Comparison of ENCODE assay signal across 15 cellular contexts in genomic region chr3:141469712-141470111, GRCh38. TPM values are rescaled to one million over a fixed set of nuclear protein-coding genes. Genes with fewer than 3 reads are reported as not detected.
A peak's percentile ranks its signal among the peaks of the same experiment; 100 is the strongest.
DNase-seq lines count a peak whose midpoint lies in the region; ATAC-seq and TF ChIP-seq lines count a peak whose summit lies in the region.
"Had no signal": no experiment of that assay in that cellular context is flagged by ENCODE, and none has a peak within 500 bp of the region (broad histone marks: within the 10 kb centered on the region; RNA-seq: fewer than 3 reads in every experiment).

No MANE protein-coding gene starts in this region.

- H3K27me3 ChIP-seq in IMR-90 (ENCODE audit: control insufficient read depth, insufficient read depth, low read length) (no peaks in the 10 kb centered on the region), mesenchymal stem cell (ENCODE audit: control insufficient read depth in 1 of 2, insufficient read depth in 1 of 2, low read length in 2 of 2) (no peaks in the 10 kb centered on the region)
- H3K27me3 ChIP-seq: BLaER1 treated with 17β-estradiol and CSF1 and Interleukin-3, amounts not matched to agents 10 nM and 100 nM had no signal

- no peak overlapping the region for H2AK9ac ChIP-seq in IMR-90 (replicated peaks; ENCODE audit: low read depth, low read length, poor library complexity)

- TF ChIP-seq POLR2A in IMR-90 (IDR thresholded peaks at IDR 0.05; ENCODE audit: low read depth, low read length), result no peak

- H3K27ac ChIP-seq in IMR-90 (ENCODE audit: insufficient read depth, low read length) (no peak overlapping the region), mesenchymal stem cell (ENCODE audit: low read length, poor library complexity, severe bottlenecking) (no peak overlapping the region)
- H3K27ac ChIP-seq: BLaER1 treated with 17β-estradiol and CSF1 and Interleukin-3, amounts not matched to agents 10 nM and 100 nM had no signal

- TF ChIP-seq CTCF in IMR-90 (conservative IDR thresholded peaks at IDR 0.05; ENCODE audit: low read depth, low read length), result no peak

- peaks cover 3% of the 10 kb centered on the region; the same call in 1 of the 2 replicates for H3K4me1 ChIP-seq in IMR-90 (ENCODE audit: control insufficient read depth, insufficient read depth, low read length)
- H3K4me1 ChIP-seq in mesenchymal stem cell (ENCODE audit: control insufficient read depth, insufficient read depth, low read depth, low read length), result no peaks in the 10 kb centered on the region

- H3K36me3 Mint-ChIP-seq in T-helper 2 cell treated with Interferon-gamma antibody and Interleukin-4, amounts not matched to agents 5 μg/mL and 100 μg/mL, for 36 hours (ENCODE audit: low read depth), result no peaks in the 10 kb centered on the region
- H3K36me3 Mint-ChIP-seq: CD4-positive, CD25-positive, alpha-beta regulatory T cell had no signal

- H2AK5ac ChIP-seq in IMR-90 (ENCODE audit: low read depth, low read length), result no peak overlapping the region
- no peak overlapping the region for H2AK5ac ChIP-seq in mesenchymal stem cell (ENCODE audit: low read length, severe bottlenecking)

- no peaks in the 10 kb centered on the region for H3K36me3 ChIP-seq in IMR-90 (ENCODE audit: control insufficient read depth, insufficient read depth, low read length)
- H3K36me3 ChIP-seq in mesenchymal stem cell (ENCODE audit: control insufficient read depth in 1 of 2, insufficient read depth in 2 of 2, low read depth in 1 of 2, low read length in 2 of 2), result no peaks in the 10 kb centered on the region
- H3K36me3 ChIP-seq: HAP-1 had no signal

- no peak overlapping the region for H4K91ac ChIP-seq in IMR-90 (ENCODE audit: insufficient read depth, low read depth, low read length)
- H4K91ac ChIP-seq in mesenchymal stem cell (ENCODE audit: low read length), result no peak overlapping the region

- H3K56ac ChIP-seq in IMR-90 (ENCODE audit: extremely low read depth, insufficient read depth, low read length), result no peak overlapping the region

- no TSS peak for BruUV-seq in IMR-90 (replicated peaks; lab: Mats Ljungman, UMichigan)

- no peak overlapping the region for H2AFZ ChIP-seq in IMR-90 (replicated peaks; ENCODE audit: low read length, poor library complexity)
- H2AFZ ChIP-seq in mesenchymal stem cell (ENCODE audit: low read depth, low read length), result no peak overlapping the region

- H4K5ac ChIP-seq in IMR-90 (ENCODE audit: low read depth, low read length), result no peak overlapping the region

- H3K79me1 ChIP-seq in IMR-90 (ENCODE audit: low read depth in 1 of 2, low read length in 2 of 2), result no peaks in the 10 kb centered on the region; a peak in 1 of 4 replicates
- no peaks in the 10 kb centered on the region for H3K79me1 ChIP-seq in mesenchymal stem cell (replicated peaks; ENCODE audit: low read length, poor library complexity, severe bottlenecking)

- H3K4me2 ChIP-seq in IMR-90 (ENCODE audit: low read depth, low read length) (no peak overlapping the region), mesenchymal stem cell (ENCODE audit: low read length, poor library complexity, severe bottlenecking) (no peak overlapping the region)
- H3K4me2 ChIP-seq: BLaER1 treated with 17β-estradiol and CSF1 and Interleukin-3, amounts not matched to agents 10 nM and 100 nM had no signal

- no peak overlapping the region for H3K9ac ChIP-seq in IMR-90 (ENCODE audit: low read depth, low read length)
- no peak overlapping the region for H3K9ac ChIP-seq in mesenchymal stem cell (ENCODE audit: low read length)
- H3K9ac ChIP-seq: BLaER1 treated with 17β-estradiol and CSF1 and Interleukin-3, amounts not matched to agents 10 nM and 100 nM had no signal

- H2BK15ac ChIP-seq in IMR-90 (ENCODE audit: low read depth, low read length) (no peak overlapping the region), mesenchymal stem cell (ENCODE audit: low read depth, poor library complexity, severe bottlenecking) (no peak overlapping the region)

- H2BK5ac ChIP-seq in IMR-90 (ENCODE audit: low read depth, low read length, poor library complexity, severe bottlenecking) (no peak overlapping the region), mesenchymal stem cell (ENCODE audit: low read depth, low read length, poor library complexity, severe bottlenecking) (no peak overlapping the region)

- H3K4ac ChIP-seq in IMR-90 (ENCODE audit: low read depth, low read length) (no peak overlapping the region), mesenchymal stem cell (ENCODE audit: low read depth in 1 of 2, low read length in 2 of 2) (no peak overlapping the region)

- H3K4me3 ChIP-seq in IMR-90 (ENCODE audit: insufficient read depth, low read depth, low read length) (no peak overlapping the region), mesenchymal stem cell (ENCODE audit: insufficient read depth in 1 of 2, low read depth in 1 of 2, low read length in 2 of 2) (no peak overlapping the region)
- H3K4me3 ChIP-seq: BLaER1 treated with 17β-estradiol and CSF1 and Interleukin-3, amounts not matched to agents 10 nM and 100 nM; GM12878; HAP-1 had no signal

- dilution Hi-C loops in IMR-90 (cut with HindIII; ENCODE audit: low sequenced_read_pairs, unreplicated experiment), result no loop called here

- no peak for ATAC-seq in IMR-90 (ENCODE audit: low read depth)
- ATAC-seq: GM12878, HepG2 had no signal

- peaks cover 16% of the 10 kb centered on the region for H3K27me3 Mint-ChIP-seq in T-helper 2 cell treated with Interferon-gamma antibody and Interleukin-4, amounts not matched to agents 5 μg/mL and 100 μg/mL, for 36 hours (ENCODE audit: low read depth)

- H3K9me3 ChIP-seq in IMR-90 (ENCODE audit: control insufficient read depth, insufficient read depth, low read length) (peaks cover 2% of the 10 kb centered on the region; the same call in 1 of the 2 replicates), mesenchymal stem cell (ENCODE audit: control insufficient read depth, low read length) (peaks cover 5% of the 10 kb centered on the region)
- H3K9me3 ChIP-seq: HAP-1 had no signal

- H3K9me3 Mint-ChIP-seq in T-helper 2 cell treated with Interferon-gamma antibody and Interleukin-4, amounts not matched to agents 5 μg/mL and 100 μg/mL, for 36 hours, result peaks cover 9% of the 10 kb centered on the region

- in situ Hi-C loops in IMR-90 (cut with MboI; ENCODE audit: low sequenced_read_pairs), result no loop called here

- no peak for TF ChIP-seq RAD21 in IMR-90 (IDR thresholded peaks at IDR 0.05; ENCODE audit: low read length)

- no peak overlapping the region for H3K18ac ChIP-seq in IMR-90 (ENCODE audit: low read depth, low read length)
- no peak overlapping the region for H3K18ac ChIP-seq in mesenchymal stem cell (ENCODE audit: low read depth in 1 of 2, low read length in 2 of 2)

- H4K8ac ChIP-seq in IMR-90 (ENCODE audit: low read depth in 2 of 2, low read length in 2 of 2), result no peak overlapping the region
- no peak overlapping the region for H4K8ac ChIP-seq in mesenchymal stem cell (ENCODE audit: low read length)

- H3K23ac ChIP-seq in IMR-90 (ENCODE audit: low read depth, low read length) (no peak overlapping the region), mesenchymal stem cell (ENCODE audit: low read length in 2 of 2) (no peak overlapping the region)

- DNase-seq in EH (ENCODE audit: low read depth) (peak; percentile 67), IMR-90 (peak; percentile 52), RPMI7951 (ENCODE audit: low read depth) (peak; percentile 28), mesenchymal stem cell (peak; percentile 7), NCI-H2196 (lab: John Stamatoyannopoulos, UW; ENCODE audit: unreplicated experiment) (no peak), glomerular visceral epithelial cell (ENCODE audit: extremely low spot score) (no peak)
- DNase-seq in T-helper 2 cell treated with Interferon-gamma antibody and Interleukin-4, amounts not matched to agents 5 μg/mL and 100 μg/mL, for 36 hours (ENCODE audit: low spot score), result no peak
- DNase-seq: ACHN; CD4-positive, CD25-positive, alpha-beta regulatory T cell; DMS53; GOT3 had no signal

- H3K9me1 ChIP-seq in IMR-90 (ENCODE audit: insufficient read depth, low read length), result peaks cover 10% of the 10 kb centered on the region

- no peaks in the 10 kb centered on the region for H3K4me1 Mint-ChIP-seq in T-helper 2 cell treated with Interferon-gamma antibody and Interleukin-4, amounts not matched to agents 5 μg/mL and 100 μg/mL, for 36 hours (ENCODE audit: low read depth)

- CTCF ChIA-PET in IMR-90 (lab: Yijun Ruan, JAX), result no interaction called here

- H4K20me1 ChIP-seq in IMR-90 (ENCODE audit: insufficient read depth, low read length), result no peaks in the 10 kb centered on the region
- H4K20me1 ChIP-seq: BLaER1 treated with 17β-estradiol and CSF1 and Interleukin-3, amounts not matched to agents 10 nM and 100 nM had no signal

- H3K4me3 Mint-ChIP-seq in T-helper 2 cell treated with Interferon-gamma antibody and Interleukin-4, amounts not matched to agents 5 μg/mL and 100 μg/mL, for 36 hours, result no peak overlapping the region
- H3K4me3 Mint-ChIP-seq: CD4-positive, CD25-positive, alpha-beta regulatory T cell had no signal

- H2BK12ac ChIP-seq in mesenchymal stem cell (ENCODE audit: low read length in 2 of 2), result no peak overlapping the region

- H2BK120ac ChIP-seq in IMR-90 (ENCODE audit: low read depth, low read length) (no peak overlapping the region), mesenchymal stem cell (ENCODE audit: low read depth, low read length) (no peak overlapping the region)

- no peak overlapping the region for H2BK20ac ChIP-seq in IMR-90 (ENCODE audit: low read depth, low read length)

- POLR2A ChIA-PET in IMR-90 (lab: Charles Lee; ENCODE audit: unreplicated experiment), result no interaction called here

- intact Hi-C loops in IMR-90 (cut with micrococcal nuclease), result loop anchor here (10.0 kb wide), 1 partner anchor 265 kb away; the partner anchor contains the start of gene RNF7

- H3K27ac Mint-ChIP-seq in T-helper 2 cell treated with Interferon-gamma antibody and Interleukin-4, amounts not matched to agents 5 μg/mL and 100 μg/mL, for 36 hours, result no peak overlapping the region

- H3K14ac ChIP-seq in IMR-90 (replicated peaks; ENCODE audit: low read depth, low read length) (no peak overlapping the region), mesenchymal stem cell (ENCODE audit: low read length in 2 of 2) (no peak overlapping the region)

TF ChIP-seq in IMR-90, 13 proteins besides CTCF, POLR2A, EP300 and RAD21 (continues in another document):
- TF ChIP-seq FOS (IDR thresholded peaks at IDR 0.05; ENCODE audit: low read depth, low read length) (no peak), CHD1 (IDR thresholded peaks at IDR 0.05; ENCODE audit: low read depth, low read length) (no peak), RCOR1 (IDR thresholded peaks at IDR 0.05; ENCODE audit: insufficient replicate concordance, low read length) (no peak)

RNA-seq across cellular contexts. Expression of gene RASA2, which starts 17.1 kb away (rescaled TPM):
- total RNA-seq in IMR-90 (2012; rRNA removed), result 14.0 and 22.5 TPM in 2 replicates
- 4.4 and 6.1 TPM in 2 replicates for polyA plus RNA-seq in IMR-90 (2012; rRNA removed)
- 0.53 and 0.65 TPM in 2 replicates for polyA plus RNA-seq in IMR-90 (2012; cell fraction: cytosol; rRNA removed)
- 2.9 and 24.7 TPM in 2 replicates for polyA plus RNA-seq in IMR-90 (2012; cell fraction: nucleus; rRNA removed; ENCODE audit: low replicate concordance)
- 14.5 and 16.1 TPM in 2 replicates for total RNA-seq in RPMI7951 (2014; rRNA removed; shearing (Covaris generic))
- 3.9 TPM for polyA plus RNA-seq in mesenchymal stem cell (2013, experiment 1 of 2)
- polyA plus RNA-seq in mesenchymal stem cell (2013, experiment 2 of 2), result 4.1 TPM

Comparison
In these comparisons a context has a peak if more than half of its experiments do, and no peak if none do; other contexts are left out.
1. DNase-seq: peak in EH (single experiment), IMR-90 (single experiment), RPMI7951 (single experiment) and mesenchymal stem cell (single experiment); none in T-helper 2 cell treated with Interferon-gamma antibody and Interleukin-4, amounts not matched to agents 5 μg/mL and 100 μg/mL, for 36 hours (single experiment), NCI-H2196 (single experiment) and glomerular visceral epithelial cell (single experiment).